In the genomic region with DNA sequence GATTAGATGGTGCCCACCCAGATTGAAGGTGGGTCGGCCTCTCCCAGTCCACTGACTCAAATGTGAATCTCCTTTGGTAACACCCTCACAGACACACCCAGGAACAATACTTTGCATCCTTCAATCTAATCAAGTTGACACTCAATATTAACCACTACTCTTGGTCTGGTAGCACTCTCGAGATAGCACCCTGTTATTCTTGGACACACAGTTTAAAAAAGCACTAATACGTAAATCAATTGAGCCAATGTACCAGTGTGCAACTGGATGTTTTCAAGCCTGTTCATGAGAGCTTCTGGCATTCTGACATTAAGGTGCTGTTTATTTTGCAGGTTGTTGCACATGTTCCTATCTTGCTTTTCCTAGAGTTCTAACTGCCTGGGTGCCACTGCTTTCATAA, we compare ENCODE assay signal across 37 cellular contexts.
"Had no signal": no experiment of that assay in that cellular context is flagged by ENCODE, and none has a peak within 500 bp of the region (broad histone marks: within the 10 kb centered on the region; RNA-seq: fewer than 3 reads in every experiment).

No MANE protein-coding gene starts in this region.

- H3K4me3 Mint-ChIP-seq: activated naive CD4-positive, alpha-beta T cell treated with anti-CD3 and anti-CD28 coated beads for 36 hours; activated naive CD4-positive, alpha-beta T cell treated with anti-CD3 and anti-CD28 coated beads, Interleukin-2, amount 10 ng/mL, durations not matched to agents 7 days and 5 days; activated naive CD4-positive, alpha-beta T cell treated with anti-CD3 and anti-CD28 coated beads, Interleukin-2, amount 50 U/mL, for 24 hours; activated naive CD8-positive, alpha-beta T cell; activated naive CD8-positive, alpha-beta T cell treated with anti-CD3 and anti-CD28 coated beads for 36 hours; activated naive CD8-positive, alpha-beta T cell treated with anti-CD3 and anti-CD28 coated beads, Interleukin-2, amount 10 ng/mL, durations not matched to agents 7 days and 5 days; activated naive CD8-positive, alpha-beta T cell treated with anti-CD3 and anti-CD28 coated beads, Interleukin-2, amount 50 U/mL, for 24 hours; activated T-cell treated with anti-CD3 and anti-CD28 coated beads, Interleukin-2, amount 50 U/mL, for 24 hours; activated T-cell treated with anti-CD3 and anti-CD28 coated beads, Interleukin-2, amount 50 U/mL, for 4 hours; activated T-cell treated with anti-CD3 and anti-CD28 coated beads, Interleukin-2, amount 50 U/mL, for 72 hours; activated T-helper 1 cell treated with anti-CD3 and anti-CD28 coated beads, Interleukin-12 subunit alpha, Interleukin-12 subunit beta, Interleukin-2, Interleukin-4 antibody, amounts not matched to agents 30 ng/mL and 10 ng/mL and 1 ng/mL, durations not matched to agents 14 hours and 24 hours and 36 hours; activated T-helper 17 cell treated with anti-CD3 and anti-CD28 coated beads, Interleukin-2, amount 50 U/mL, for 72 hours; brain; central memory CD8-positive, alpha-beta T cell had no signal

- H3K27me3 ChIP-seq: adrenal gland, ascending aorta, body of pancreas, brain microvascular endothelial cell, breast epithelium, cardiac muscle cell had no signal

- H3K9me3 Mint-ChIP-seq: activated naive CD4-positive, alpha-beta T cell treated with anti-CD3 and anti-CD28 coated beads, Interleukin-2, amount 50 U/mL, for 24 hours; activated naive CD4-positive, alpha-beta T cell treated with anti-CD3 and anti-CD28 coated beads, Interleukin-2, amount 50 U/mL, for 72 hours; activated naive CD8-positive, alpha-beta T cell treated with anti-CD3 and anti-CD28 coated beads, Interleukin-2, amount 50 U/mL, for 24 hours; activated T-cell treated with anti-CD3 and anti-CD28 coated beads, Interleukin-2, amount 50 U/mL, for 24 hours; activated T-cell treated with anti-CD3 and anti-CD28 coated beads, Interleukin-2, amount 50 U/mL, for 4 hours; activated T-helper 1 cell treated with anti-CD3 and anti-CD28 coated beads, Interleukin-12 subunit alpha, Interleukin-12 subunit beta, Interleukin-2, Interleukin-4 antibody, amounts not matched to agents 30 ng/mL and 10 ng/mL and 1 ng/mL, durations not matched to agents 14 hours and 24 hours and 36 hours; activated T-helper 17 cell treated with anti-CD3 and anti-CD28 coated beads, Interleukin-2, amount 50 U/mL, for 72 hours; central memory CD8-positive, alpha-beta T cell had no signal

- ATAC-seq: activated naive CD8-positive, alpha-beta T cell treated with anti-CD3 and anti-CD28 coated beads, Interleukin-2, amount 50 U/mL, for 24 hours; activated T-cell treated with anti-CD3 and anti-CD28 coated beads, Interleukin-2, amount 50 U/mL, for 4 hours; activated T-cell treated with anti-CD3 and anti-CD28 coated beads, Interleukin-2, amount 50 U/mL, for 72 hours; activated T-helper 17 cell treated with anti-CD3 and anti-CD28 coated beads, Interleukin-2, amount 50 U/mL, for 72 hours; body of pancreas had no signal

- H3K4me3 ChIP-seq: adrenal gland, ascending aorta, body of pancreas, breast epithelium, cardiac muscle cell had no signal

- H3K27ac ChIP-seq: adrenal gland, ascending aorta, body of pancreas, brain microvascular endothelial cell, breast epithelium, cardiac muscle cell had no signal

- H3K27me3 Mint-ChIP-seq: activated naive CD4-positive, alpha-beta T cell treated with anti-CD3 and anti-CD28 coated beads, Interleukin-2, amount 10 ng/mL, durations not matched to agents 7 days and 5 days; activated naive CD4-positive, alpha-beta T cell treated with anti-CD3 and anti-CD28 coated beads, Interleukin-2, amount 50 U/mL, for 24 hours; activated naive CD8-positive, alpha-beta T cell; activated naive CD8-positive, alpha-beta T cell treated with anti-CD3 and anti-CD28 coated beads for 36 hours; activated naive CD8-positive, alpha-beta T cell treated with anti-CD3 and anti-CD28 coated beads, Interleukin-2, amount 10 ng/mL, durations not matched to agents 7 days and 5 days; activated naive CD8-positive, alpha-beta T cell treated with anti-CD3 and anti-CD28 coated beads, Interleukin-2, amount 50 U/mL, for 24 hours; activated T-cell treated with anti-CD3 and anti-CD28 coated beads, Interleukin-2, amount 50 U/mL, for 24 hours had no signal

- H3K4me1 Mint-ChIP-seq: activated naive CD4-positive, alpha-beta T cell treated with anti-CD3 and anti-CD28 coated beads, Interleukin-2, amount 10 ng/mL, durations not matched to agents 7 days and 5 days; activated T-helper 17 cell treated with anti-CD3 and anti-CD28 coated beads, Interleukin-2, amount 50 U/mL, for 72 hours; central memory CD8-positive, alpha-beta T cell had no signal

- DNase-seq: activated effector memory CD4-positive, alpha-beta T cell treated with anti-CD3 and anti-CD28 coated beads, Interleukin-2, amount 50 U/mL, for 16 hours; activated effector memory CD4-positive, alpha-beta T cell treated with Interleukin-2 at 50 U/mL for 16 hours; activated gamma-delta T cell; activated gamma-delta T cell treated with Interleukin-2 at 50 U/mL for 16 hours; activated naive CD4-positive, alpha-beta T cell; activated naive CD4-positive, alpha-beta T cell treated with anti-CD3 and anti-CD28 coated beads, Interleukin-2, amount 10 ng/mL, durations not matched to agents 7 days and 5 days; activated naive CD4-positive, alpha-beta T cell treated with anti-CD3 and anti-CD28 coated beads, Interleukin-2, amount 50 U/mL, for 16 hours; activated naive CD4-positive, alpha-beta T cell treated with Interleukin-2 at 50 U/mL for 16 hours; activated naive CD8-positive, alpha-beta T cell treated with anti-CD3 and anti-CD28 coated beads for 36 hours; activated naive CD8-positive, alpha-beta T cell treated with anti-CD3 and anti-CD28 coated beads, Interleukin-2, amount 10 ng/mL, durations not matched to agents 7 days and 5 days; activated naive CD8-positive, alpha-beta T cell treated with anti-CD3 and anti-CD28 coated beads, Interleukin-2, amount 50 U/mL, for 24 hours; activated T-cell treated with anti-CD3 and anti-CD28 coated beads, Interleukin-2, amount 50 U/mL, for 1 hour; activated T-cell treated with anti-CD3 and anti-CD28 coated beads, Interleukin-2, amount 50 U/mL, for 24 hours; activated T-cell treated with anti-CD3 and anti-CD28 coated beads, Interleukin-2, amount 50 U/mL, for 4 hours; activated T-cell treated with anti-CD3 and anti-CD28 coated beads, Interleukin-2, amount 50 U/mL, for 48 hours; activated T-cell treated with anti-CD3 and anti-CD28 coated beads, Interleukin-2, amount 50 U/mL, for 72 hours; adrenal gland; amniotic stem cell; amygdala; anterior cingulate cortex; body of pancreas; brain microvascular endothelial cell; caudate nucleus; central memory CD4-positive, alpha-beta T cell; cerebellar nuclear complex had no signal

- H3K36me3 Mint-ChIP-seq: activated naive CD4-positive, alpha-beta T cell treated with anti-CD3 and anti-CD28 coated beads, Interleukin-2, amount 10 ng/mL, durations not matched to agents 7 days and 5 days had no signal

- H3K9me3 ChIP-seq: adrenal gland, ascending aorta, body of pancreas, breast epithelium had no signal

- H3K4me1 ChIP-seq: adrenal gland, breast epithelium had no signal

- H3K36me3 ChIP-seq: adrenal gland, ascending aorta, brain microvascular endothelial cell, breast epithelium, cardiac muscle cell had no signal

- H3K27ac Mint-ChIP-seq: activated naive CD4-positive, alpha-beta T cell treated with anti-CD3 and anti-CD28 coated beads for 36 hours; activated naive CD4-positive, alpha-beta T cell treated with anti-CD3 and anti-CD28 coated beads, Interleukin-2, amount 10 ng/mL, durations not matched to agents 7 days and 5 days; activated naive CD4-positive, alpha-beta T cell treated with anti-CD3 and anti-CD28 coated beads, Interleukin-2, amount 50 U/mL, for 24 hours; activated naive CD4-positive, alpha-beta T cell treated with anti-CD3 and anti-CD28 coated beads, Interleukin-2, amount 50 U/mL, for 72 hours; activated naive CD8-positive, alpha-beta T cell; activated naive CD8-positive, alpha-beta T cell treated with anti-CD3 and anti-CD28 coated beads for 36 hours; activated naive CD8-positive, alpha-beta T cell treated with anti-CD3 and anti-CD28 coated beads, Interleukin-2, amount 10 ng/mL, durations not matched to agents 7 days and 5 days; activated naive CD8-positive, alpha-beta T cell treated with anti-CD3 and anti-CD28 coated beads, Interleukin-2, amount 50 U/mL, for 24 hours; activated T-cell treated with anti-CD3 and anti-CD28 coated beads, Interleukin-2, amount 50 U/mL, for 24 hours; activated T-cell treated with anti-CD3 and anti-CD28 coated beads, Interleukin-2, amount 50 U/mL, for 72 hours; activated T-helper 1 cell treated with anti-CD3 and anti-CD28 coated beads, Interleukin-12 subunit alpha, Interleukin-12 subunit beta, Interleukin-2, Interleukin-4 antibody, amounts not matched to agents 30 ng/mL and 10 ng/mL and 1 ng/mL, durations not matched to agents 14 hours and 24 hours and 36 hours; activated T-helper 17 cell treated with anti-CD3 and anti-CD28 coated beads, Interleukin-2, amount 50 U/mL, for 72 hours; activated T-helper 2 cell treated with anti-CD3 and anti-CD28 coated beads, Interferon-gamma antibody, Interleukin-2, Interleukin-4, amounts not matched to agents 10 μg/mL and 5 μg/mL and 100 μg/mL, durations not matched to agents 14 hours and 24 hours and 36 hours had no signal
